In the genomic region with DNA sequence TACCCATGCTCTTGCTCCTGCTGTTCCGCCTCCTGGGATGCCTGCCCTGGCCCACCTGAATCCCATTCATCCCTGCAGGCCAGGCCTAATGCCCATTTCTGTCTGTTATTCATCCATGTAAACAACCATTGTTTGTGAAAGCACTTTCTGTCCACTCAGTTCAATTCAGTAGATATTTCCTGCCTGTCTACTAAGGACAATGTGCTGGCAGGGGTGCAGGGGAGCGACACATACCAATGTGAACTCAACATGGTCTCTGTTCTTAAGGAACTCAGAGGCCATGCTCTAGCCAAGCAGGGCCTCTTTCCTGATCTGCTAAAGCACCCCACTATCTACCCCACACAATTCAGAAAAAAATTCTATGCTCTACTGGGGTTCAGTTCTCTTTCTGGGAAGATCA, we compare ENCODE assay signal across 21 cellular contexts.
DNase-seq lines count a peak whose midpoint lies in the region; ATAC-seq and TF ChIP-seq lines count a peak whose summit lies in the region.
"Had no signal": no experiment of that assay in that cellular context is flagged by ENCODE, and none has a peak within 500 bp of the region (broad histone marks: within the 10 kb centered on the region; RNA-seq: fewer than 3 reads in every experiment).

No MANE protein-coding gene starts in this region.

- peak overlapping the region; percentile 17 for H3K27ac Mint-ChIP-seq in activated naive CD8-positive, alpha-beta T cell
- H3K27ac Mint-ChIP-seq in activated naive CD8-positive, alpha-beta T cell treated with anti-CD3 and anti-CD28 coated beads, Interleukin-2, amount 50 U/mL, for 24 hours: no peak overlapping the region
- H3K27ac Mint-ChIP-seq in chondrocyte (ENCODE audit: unreplicated experiment): peak overlapping the region; percentile 85
- peak overlapping the region in 9 of 10 donors; percentile 4 to 86 (median 69) for H3K27ac Mint-ChIP-seq in naive thymus-derived CD8-positive, alpha-beta T cell
- H3K27ac Mint-ChIP-seq: activated T-helper 1 cell treated with anti-CD3 and anti-CD28 coated beads, Interleukin-12 subunit alpha, Interleukin-12 subunit beta, Interleukin-2, Interleukin-4 antibody, amounts not matched to agents 30 ng/mL and 10 ng/mL and 1 ng/mL, durations not matched to agents 14 hours and 24 hours and 36 hours; neural progenitor cell; stimulated activated naive B cell treated with anti-CD40 and anti-IgM and Interleukin-4, amounts not matched to agents 10 μg/mL and 1 μg/mL and 100 μg/mL, for 72 hours had no signal

- H3K4me3 Mint-ChIP-seq in activated naive CD8-positive, alpha-beta T cell: no peak overlapping the region
- no peak overlapping the region for H3K4me3 Mint-ChIP-seq in activated naive CD8-positive, alpha-beta T cell treated with anti-CD3 and anti-CD28 coated beads, Interleukin-2, amount 50 U/mL, for 24 hours
- no peak overlapping the region for H3K4me3 Mint-ChIP-seq in chondrocyte (ENCODE audit: unreplicated experiment)
- no peak overlapping the region for H3K4me3 Mint-ChIP-seq in naive thymus-derived CD8-positive, alpha-beta T cell
- H3K4me3 Mint-ChIP-seq: activated T-helper 1 cell treated with anti-CD3 and anti-CD28 coated beads, Interleukin-12 subunit alpha, Interleukin-12 subunit beta, Interleukin-2, Interleukin-4 antibody, amounts not matched to agents 30 ng/mL and 10 ng/mL and 1 ng/mL, durations not matched to agents 14 hours and 24 hours and 36 hours; neural progenitor cell; stimulated activated naive B cell treated with anti-CD40 and anti-IgM and Interleukin-4, amounts not matched to agents 10 μg/mL and 1 μg/mL and 100 μg/mL, for 72 hours had no signal

- POLR2A ChIA-PET in naive thymus-derived CD8-positive, alpha-beta T cell (lab: Charles Lee): interaction anchor here (0.6 kb wide), 1 partner anchor 226 kb away, joined by 3 read pairs; no protein-coding TSS in a partner anchor

- H3K36me3 Mint-ChIP-seq in activated naive CD8-positive, alpha-beta T cell: peaks cover 14% of the 10 kb centered on the region
- peaks cover 15% of the 10 kb centered on the region for H3K36me3 Mint-ChIP-seq in activated naive CD8-positive, alpha-beta T cell treated with anti-CD3 and anti-CD28 coated beads, Interleukin-2, amount 50 U/mL, for 24 hours (ENCODE audit: low read depth)
- H3K36me3 Mint-ChIP-seq in chondrocyte (ENCODE audit: low read depth): peaks cover 62% of the 10 kb centered on the region
- peaks cover 4 to 96% (median 35%) of the 10 kb centered on the region in 3 donors for H3K36me3 Mint-ChIP-seq in naive thymus-derived CD8-positive, alpha-beta T cell
- H3K36me3 Mint-ChIP-seq: stimulated activated naive B cell treated with anti-CD40 and anti-IgM and Interleukin-4, amounts not matched to agents 10 μg/mL and 1 μg/mL and 100 μg/mL, for 72 hours had no signal

- in situ Hi-C loops in KBM-7 (cut with MboI; ENCODE audit: low pct_unique_long_range_greater_than_20kb, low sequenced_read_pairs): no loop called here

- no peak for TF ChIP-seq CTCF in chondrocyte (IDR thresholded peaks at IDR 0.05)

- no peak for ATAC-seq in activated naive CD8-positive, alpha-beta T cell treated with anti-CD3 and anti-CD28 coated beads, Interleukin-2, amount 50 U/mL, for 24 hours
- no peak for ATAC-seq in naive thymus-derived CD8-positive, alpha-beta T cell
- ATAC-seq in HG02759 (IDR thresholded peaks at IDR 0.05; ENCODE audit: unreplicated experiment): no peak
- ATAC-seq in HG03135 (IDR thresholded peaks at IDR 0.05; ENCODE audit: unreplicated experiment): no peak
- ATAC-seq: left lung; psoas muscle; stimulated activated naive B cell treated with anti-CD40 and anti-IgM and Interleukin-4, amounts not matched to agents 10 μg/mL and 1 μg/mL and 100 μg/mL, for 72 hours had no signal

- DNase-seq in activated naive CD8-positive, alpha-beta T cell treated with anti-CD3 and anti-CD28 coated beads, Interleukin-2, amount 50 U/mL, for 24 hours: no peak
- DNase-seq in chondrocyte (ENCODE audit: low spot score) (no peak), KBM-7 (no peak)
- DNase-seq in naive thymus-derived CD8-positive, alpha-beta T cell: no peak
- no peak for DNase-seq in effector CD8-positive, alpha-beta T cell (lab: John Stamatoyannopoulos, UW)
- DNase-seq: heart right ventricle; left lung; NCI-H1092 treated with DMSO at 0.1 percent for 48 hours; NCI-H2029 treated with DMSO at 0.1 percent for 48 hours; NCI-H345; PC-9; SJCRH30; stimulated activated naive B cell treated with anti-CD40 and anti-IgM and Interleukin-4, amounts not matched to agents 10 μg/mL and 1 μg/mL and 100 μg/mL, for 72 hours; T-helper 1 cell; trophoblast cell had no signal

- H3K27me3 Mint-ChIP-seq in activated naive CD8-positive, alpha-beta T cell: no peaks in the 10 kb centered on the region
- H3K27me3 Mint-ChIP-seq in activated naive CD8-positive, alpha-beta T cell treated with anti-CD3 and anti-CD28 coated beads, Interleukin-2, amount 50 U/mL, for 24 hours: no peaks in the 10 kb centered on the region
- H3K27me3 Mint-ChIP-seq in chondrocyte (ENCODE audit: low read depth): no peaks in the 10 kb centered on the region
- no peaks in the 10 kb centered on the region for H3K27me3 Mint-ChIP-seq in naive thymus-derived CD8-positive, alpha-beta T cell
- H3K27me3 Mint-ChIP-seq: stimulated activated naive B cell treated with anti-CD40 and anti-IgM and Interleukin-4, amounts not matched to agents 10 μg/mL and 1 μg/mL and 100 μg/mL, for 72 hours had no signal

- no peaks in the 10 kb centered on the region for H3K4me1 Mint-ChIP-seq in activated naive CD8-positive, alpha-beta T cell (ENCODE audit: low read depth)
- H3K4me1 Mint-ChIP-seq in activated naive CD8-positive, alpha-beta T cell treated with anti-CD3 and anti-CD28 coated beads, Interleukin-2, amount 50 U/mL, for 24 hours: no peaks in the 10 kb centered on the region
- H3K4me1 Mint-ChIP-seq in chondrocyte (ENCODE audit: low read depth): peaks cover 36% of the 10 kb centered on the region
- peaks cover 0 to 14% (median 4%) of the 10 kb centered on the region in 4 donors for H3K4me1 Mint-ChIP-seq in naive thymus-derived CD8-positive, alpha-beta T cell
- H3K4me1 Mint-ChIP-seq: stimulated activated naive B cell treated with anti-CD40 and anti-IgM and Interleukin-4, amounts not matched to agents 10 μg/mL and 1 μg/mL and 100 μg/mL, for 72 hours had no signal

- no peaks in the 10 kb centered on the region for H3K9me3 Mint-ChIP-seq in activated naive CD8-positive, alpha-beta T cell (ENCODE audit: low read depth)
- no peaks in the 10 kb centered on the region for H3K9me3 Mint-ChIP-seq in activated naive CD8-positive, alpha-beta T cell treated with anti-CD3 and anti-CD28 coated beads, Interleukin-2, amount 50 U/mL, for 24 hours
- no peaks in the 10 kb centered on the region for H3K9me3 Mint-ChIP-seq in chondrocyte (ENCODE audit: low read depth)
- H3K9me3 Mint-ChIP-seq in naive thymus-derived CD8-positive, alpha-beta T cell: no peaks in the 10 kb centered on the region
- H3K9me3 Mint-ChIP-seq: activated T-helper 1 cell treated with anti-CD3 and anti-CD28 coated beads, Interleukin-12 subunit alpha, Interleukin-12 subunit beta, Interleukin-2, Interleukin-4 antibody, amounts not matched to agents 30 ng/mL and 10 ng/mL and 1 ng/mL, durations not matched to agents 14 hours and 24 hours and 36 hours; neural progenitor cell; stimulated activated naive B cell treated with anti-CD40 and anti-IgM and Interleukin-4, amounts not matched to agents 10 μg/mL and 1 μg/mL and 100 μg/mL, for 72 hours had no signal
